Comparison of ENCODE assay signal across 9 cellular contexts in genomic region chr15:77508541-77509505, GRCh38.
A peak's percentile ranks its signal among the peaks of the same experiment; 100 is the strongest.
DNase-seq lines count a peak whose midpoint lies in the region; TF ChIP-seq lines count a peak whose summit lies in the region.
"Had no signal": no experiment of that assay in that cellular context is flagged by ENCODE, and none has a peak within 500 bp of the region (broad histone marks: within the 10 kb centered on the region; RNA-seq: fewer than 3 reads in every experiment).

No MANE protein-coding gene starts in this region.

- H3K79me2 ChIP-seq in hepatocyte = no peaks in the 10 kb centered on the region

- H3K4me1 ChIP-seq in breast epithelium = peaks cover 12 to 40% of the 10 kb centered on the region in 2 donors
- H3K4me1 ChIP-seq in stomach smooth muscle (ENCODE audit: control insufficient read depth, insufficient read depth, low read length) = peaks cover 42% of the 10 kb centered on the region
- H3K4me1 ChIP-seq in hepatocyte (ENCODE audit: insufficient read depth) = no peaks in the 10 kb centered on the region

- peak overlapping the region; percentile 91 to 92 for H3K27ac ChIP-seq in breast epithelium
- peak overlapping the region; percentile 46 for H3K27ac ChIP-seq in stomach smooth muscle (ENCODE audit: low read length)
- H3K27ac ChIP-seq in hepatocyte = no peak overlapping the region

- H3K27me3 ChIP-seq in breast epithelium (no peaks in the 10 kb centered on the region), stomach smooth muscle (ENCODE audit: control insufficient read depth in 1 of 2, insufficient read depth in 2 of 2, low read length in 2 of 2) (no peaks in the 10 kb centered on the region), hepatocyte (no peaks in the 10 kb centered on the region)

- no peak overlapping the region for H3K4me2 ChIP-seq in hepatocyte

- H3K9ac ChIP-seq in stomach smooth muscle (ENCODE audit: low read length in 2 of 2) = no peak overlapping the region

- no peaks in the 10 kb centered on the region for H3K36me3 Mint-ChIP-seq in activated T-helper 2 cell treated with anti-CD3 and anti-CD28 coated beads, Interferon-gamma antibody, Interleukin-2, Interleukin-4, amounts not matched to agents 10 μg/mL and 5 μg/mL and 100 μg/mL, durations not matched to agents 14 hours and 24 hours and 36 hours (ENCODE audit: low read depth)
- H3K36me3 Mint-ChIP-seq in activated CD4-positive, alpha-beta T cell treated with anti-CD3 and anti-CD28 coated beads, Interleukin-2, amount 10 ng/mL, durations not matched to agents 7 days and 5 days (ENCODE audit: low read depth) = no peaks in the 10 kb centered on the region

- H4K20me1 ChIP-seq in hepatocyte (ENCODE audit: insufficient read depth, poor library complexity, severe bottlenecking) = no peaks in the 10 kb centered on the region

- POLR2A ChIA-PET in activated CD4-positive, alpha-beta T cell treated with anti-CD3 and anti-CD28 coated beads, Interleukin-2, amount 10 ng/mL, durations not matched to agents 7 days and 5 days (lab: Charles Lee) = no interaction called here

- H3K9me3 Mint-ChIP-seq in activated T-helper 2 cell treated with anti-CD3 and anti-CD28 coated beads, Interferon-gamma antibody, Interleukin-2, Interleukin-4, amounts not matched to agents 10 μg/mL and 5 μg/mL and 100 μg/mL, durations not matched to agents 14 hours and 24 hours and 36 hours = no peaks in the 10 kb centered on the region
- H3K9me3 Mint-ChIP-seq in activated CD4-positive, alpha-beta T cell treated with anti-CD3 and anti-CD28 coated beads, Interleukin-2, amount 10 ng/mL, durations not matched to agents 7 days and 5 days = no peaks in the 10 kb centered on the region
- H3K9me3 Mint-ChIP-seq: activated B cell treated with CpG ODN at 0.5 μM for 24 hours had no signal

- TF ChIP-seq CTCF in breast epithelium (IDR thresholded peaks at IDR 0.05) (no peak), hepatocyte (IDR thresholded peaks at IDR 0.05; ENCODE audit: poor library complexity) (no peak)

- no peak overlapping the region for H3K27ac Mint-ChIP-seq in activated T-helper 2 cell treated with anti-CD3 and anti-CD28 coated beads, Interferon-gamma antibody, Interleukin-2, Interleukin-4, amounts not matched to agents 10 μg/mL and 5 μg/mL and 100 μg/mL, durations not matched to agents 14 hours and 24 hours and 36 hours
- no peak overlapping the region for H3K27ac Mint-ChIP-seq in activated CD4-positive, alpha-beta T cell treated with anti-CD3 and anti-CD28 coated beads, Interleukin-2, amount 10 ng/mL, durations not matched to agents 7 days and 5 days
- H3K27ac Mint-ChIP-seq: activated B cell treated with CpG ODN at 0.5 μM for 24 hours had no signal

- H3K4me3 Mint-ChIP-seq in activated T-helper 2 cell treated with anti-CD3 and anti-CD28 coated beads, Interferon-gamma antibody, Interleukin-2, Interleukin-4, amounts not matched to agents 10 μg/mL and 5 μg/mL and 100 μg/mL, durations not matched to agents 14 hours and 24 hours and 36 hours (ENCODE audit: low read depth) = no peak overlapping the region
- no peak overlapping the region for H3K4me3 Mint-ChIP-seq in activated CD4-positive, alpha-beta T cell treated with anti-CD3 and anti-CD28 coated beads, Interleukin-2, amount 10 ng/mL, durations not matched to agents 7 days and 5 days
- H3K4me3 Mint-ChIP-seq: activated B cell treated with CpG ODN at 0.5 μM for 24 hours had no signal

- intact Hi-C loops in breast epithelium (cut with DNase I; ENCODE audit: low total_unique reads) = no loop called here
- intact Hi-C loops in activated T-helper 2 cell treated with anti-CD3 and anti-CD28 coated beads, Interferon-gamma antibody, Interleukin-2, Interleukin-4, amounts not matched to agents 10 μg/mL and 5 μg/mL and 100 μg/mL, durations not matched to agents 14 hours and 24 hours and 36 hours (cut with micrococcal nuclease) = no loop called here

- H3K9me2 ChIP-seq in hepatocyte (replicated peaks; ENCODE audit: insufficient read depth) = no peaks in the 10 kb centered on the region

- H2AFZ ChIP-seq in hepatocyte = no peak overlapping the region

- H3K4me3 ChIP-seq in breast epithelium (no peak overlapping the region), stomach smooth muscle (ENCODE audit: low read length in 2 of 2) (no peak overlapping the region), hepatocyte (no peak overlapping the region)

- no peak for TF ChIP-seq POLR2A in breast epithelium (IDR thresholded peaks at IDR 0.05)

- H3K4me1 Mint-ChIP-seq in activated T-helper 2 cell treated with anti-CD3 and anti-CD28 coated beads, Interferon-gamma antibody, Interleukin-2, Interleukin-4, amounts not matched to agents 10 μg/mL and 5 μg/mL and 100 μg/mL, durations not matched to agents 14 hours and 24 hours and 36 hours (ENCODE audit: low read depth) = peaks cover 8% of the 10 kb centered on the region
- H3K4me1 Mint-ChIP-seq in activated CD4-positive, alpha-beta T cell treated with anti-CD3 and anti-CD28 coated beads, Interleukin-2, amount 10 ng/mL, durations not matched to agents 7 days and 5 days = peaks cover 15% of the 10 kb centered on the region

- CTCF ChIA-PET in activated CD4-positive, alpha-beta T cell treated with anti-CD3 and anti-CD28 coated beads, Interleukin-2, amount 10 ng/mL, durations not matched to agents 7 days and 5 days (lab: Charles Lee) = interaction anchor here (0.8 to 2.0 kb wide), 2 partner anchors 12 to 15 kb away, joined by 4 to 5 read pairs; no protein-coding TSS in a partner anchor

- 95% methylated on average over 8 of the region's 8 CpGs for WGBS in hepatocyte (ENCODE audit: low lambda C conversion rate, missing lambda C conversion rate)

- H3K9me3 ChIP-seq in breast epithelium (no peaks in the 10 kb centered on the region), stomach smooth muscle (ENCODE audit: control insufficient read depth in 2 of 2, low read length in 2 of 2) (no peaks in the 10 kb centered on the region), hepatocyte (ENCODE audit: low read depth) (no peaks in the 10 kb centered on the region)

- DNase-seq in HT-29 (ENCODE audit: low spot score) (peak; percentile 43), breast epithelium (ENCODE audit: low spot score in 2 of 2) (no peak), kidney tubule cell (ENCODE audit: low spot score) (peak; percentile 63), hepatocyte (ENCODE audit: low spot score) (no peak), NCI-H146 (lab: John Stamatoyannopoulos, UW) (no peak)
- no peak for DNase-seq in activated T-helper 2 cell treated with anti-CD3 and anti-CD28 coated beads, Interferon-gamma antibody, Interleukin-2, Interleukin-4, amounts not matched to agents 10 μg/mL and 5 μg/mL and 100 μg/mL, durations not matched to agents 14 hours and 24 hours and 36 hours (ENCODE audit: low spot score)
- DNase-seq in activated CD4-positive, alpha-beta T cell treated with anti-CD3 and anti-CD28 coated beads, Interleukin-2, amount 10 ng/mL, durations not matched to agents 7 days and 5 days = no peak
- DNase-seq: activated B cell treated with CpG ODN at 0.5 μM for 24 hours had no signal

- H3K27me3 Mint-ChIP-seq in activated T-helper 2 cell treated with anti-CD3 and anti-CD28 coated beads, Interferon-gamma antibody, Interleukin-2, Interleukin-4, amounts not matched to agents 10 μg/mL and 5 μg/mL and 100 μg/mL, durations not matched to agents 14 hours and 24 hours and 36 hours (ENCODE audit: low read depth) = no peaks in the 10 kb centered on the region
- no peaks in the 10 kb centered on the region for H3K27me3 Mint-ChIP-seq in activated CD4-positive, alpha-beta T cell treated with anti-CD3 and anti-CD28 coated beads, Interleukin-2, amount 10 ng/mL, durations not matched to agents 7 days and 5 days
- H3K27me3 Mint-ChIP-seq: activated B cell treated with CpG ODN at 0.5 μM for 24 hours had no signal

- no peaks in the 10 kb centered on the region for H3K36me3 ChIP-seq in breast epithelium
- no peaks in the 10 kb centered on the region for H3K36me3 ChIP-seq in stomach smooth muscle (ENCODE audit: control insufficient read depth in 2 of 2, insufficient read depth in 2 of 2, low read length in 2 of 2)
- H3K36me3 ChIP-seq in hepatocyte (replicated peaks; ENCODE audit: insufficient read depth, low read depth) = no peaks in the 10 kb centered on the region

Comparison
In these comparisons a context has a peak if more than half of its experiments do, and no peak if none do; other contexts are left out.
1. DNase-seq: peak in HT-29 (single experiment) and kidney tubule cell (single experiment); none in breast epithelium (0 of 2), hepatocyte (single experiment), activated T-helper 2 cell treated with anti-CD3 and anti-CD28 coated beads, Interferon-gamma antibody, Interleukin-2, Interleukin-4, amounts not matched to agents 10 μg/mL and 5 μg/mL and 100 μg/mL, durations not matched to agents 14 hours and 24 hours and 36 hours (single experiment), NCI-H146 (single experiment) and activated CD4-positive, alpha-beta T cell treated with anti-CD3 and anti-CD28 coated beads, Interleukin-2, amount 10 ng/mL, durations not matched to agents 7 days and 5 days (single experiment).